In genomic region chr17:31832748-31833147, GRCh38 we compare ENCODE assay signal across 19 cellular contexts. TPM values are rescaled to one million over a fixed set of nuclear protein-coding genes. Genes with fewer than 3 reads are reported as not detected.
DNase-seq lines count a peak whose midpoint lies in the region; ATAC-seq, FAIRE-seq and TF ChIP-seq lines count a peak whose summit lies in the region.
"Had no signal": no experiment of that assay in that cellular context is flagged by ENCODE, and none has a peak within 500 bp of the region (broad histone marks: within the 10 kb centered on the region; RNA-seq: fewer than 3 reads in every experiment).

No MANE protein-coding gene starts in this region.

- no peak for TF ChIP-seq RAD21 in A549 (conservative IDR thresholded peaks at IDR 0.05 in 1 of 2, IDR thresholded peaks at IDR 0.05 in 1 of 2)
- no peak for TF ChIP-seq RAD21 in IMR-90 (IDR thresholded peaks at IDR 0.05; ENCODE audit: low read length)
- no peak for TF ChIP-seq RAD21 in HepG2 (CRISPR knock-in tag; IDR thresholded peaks at IDR 0.05)

- H3K56ac ChIP-seq in IMR-90 (ENCODE audit: extremely low read depth, insufficient read depth, low read length), result no peak overlapping the region

- H3K9me1 ChIP-seq in IMR-90 (ENCODE audit: insufficient read depth, low read length), result no peaks in the 10 kb centered on the region

- dilution Hi-C loops in IMR-90 (cut with HindIII; ENCODE audit: low sequenced_read_pairs, unreplicated experiment), result no loop called here

- no peak for TF ChIP-seq POLR2A in A549 (IDR thresholded peaks at IDR 0.05; ENCODE audit: low read length)
- no peak for TF ChIP-seq POLR2A in IMR-90 (IDR thresholded peaks at IDR 0.05; ENCODE audit: low read depth, low read length)
- TF ChIP-seq POLR2A in HepG2 (IDR thresholded peaks at IDR 0.05; ENCODE audit: insufficient read depth in 1 of 2, low read depth in 2 of 2, low read length in 2 of 2), result no peak

- H4K5ac ChIP-seq in IMR-90 (ENCODE audit: low read depth, low read length), result no peak overlapping the region

- no peak overlapping the region for H2AK5ac ChIP-seq in IMR-90 (ENCODE audit: low read depth, low read length)

- no peak overlapping the region for H3K23ac ChIP-seq in IMR-90 (ENCODE audit: low read depth, low read length)

- BruUV-seq in IMR-90 (replicated peaks; lab: Mats Ljungman, UMichigan) (no TSS peak), HepG2 (replicated peaks; lab: Mats Ljungman, UMichigan) (no TSS peak)

- H3K27ac ChIP-seq in A549 (no peak overlapping the region), IMR-90 (ENCODE audit: insufficient read depth, low read length) (no peak overlapping the region), HepG2 (ENCODE audit: extremely low read length, insufficient read depth, low read length) (no peak overlapping the region)
- H3K27ac ChIP-seq: BLaER1, C4-2B had no signal

- no peak overlapping the region for H2BK15ac ChIP-seq in IMR-90 (ENCODE audit: low read depth, low read length)

- no peak overlapping the region for H2BK5ac ChIP-seq in IMR-90 (ENCODE audit: low read depth, low read length, poor library complexity, severe bottlenecking)

- H3K4me3 ChIP-seq in A549 (no peak overlapping the region), IMR-90 (ENCODE audit: insufficient read depth, low read depth, low read length) (no peak overlapping the region), HepG2 (replicated peaks in 1 of 3; ENCODE audit: insufficient read depth in 1 of 3, low read depth in 2 of 3, low read length in 3 of 3) (no peak overlapping the region)
- H3K4me3 ChIP-seq: BLaER1, HAP-1 had no signal

- FAIRE-seq in A549 (lab: Jason Lieb, UNC) (no peak), HepG2 (lab: Jason Lieb, UNC) (no peak)
- FAIRE-seq: G401.6, GM12892, H54 had no signal

- H3K18ac ChIP-seq in IMR-90 (ENCODE audit: low read depth, low read length), result no peak overlapping the region

- ATAC-seq in A549, result no peak
- no peak for ATAC-seq in IMR-90 (ENCODE audit: low read depth)
- ATAC-seq in HepG2, result no peak
- ATAC-seq: CD8-positive, alpha-beta T cell had no signal

- no peak overlapping the region for H2AK9ac ChIP-seq in IMR-90 (replicated peaks; ENCODE audit: low read depth, low read length, poor library complexity)

- no peak overlapping the region for H4K8ac ChIP-seq in IMR-90 (ENCODE audit: low read depth in 2 of 2, low read length in 2 of 2)

- H3K4me1 ChIP-seq in A549, result no peaks in the 10 kb centered on the region
- H3K4me1 ChIP-seq in IMR-90 (ENCODE audit: control insufficient read depth, insufficient read depth, low read length), result peaks cover 3% of the 10 kb centered on the region; the same call in 1 of the 2 replicates
- H3K4me1 ChIP-seq in HepG2 (ENCODE audit: insufficient read depth, low read length), result peaks cover 8% of the 10 kb centered on the region; the same call in 1 of the 2 replicates
- H3K4me1 ChIP-seq: Caco-2, HAP-1 had no signal

- no peak for TF ChIP-seq CTCF in A549 (IDR thresholded peaks at IDR 0.05)
- TF ChIP-seq CTCF in IMR-90 (conservative IDR thresholded peaks at IDR 0.05; ENCODE audit: low read depth, low read length), result no peak
- no peak for TF ChIP-seq CTCF in HepG2 (CRISPR knock-in tag; IDR thresholded peaks at IDR 0.05)

- H3K9me3 ChIP-seq in A549 (no peaks in the 10 kb centered on the region), IMR-90 (ENCODE audit: control insufficient read depth, insufficient read depth, low read length) (no peaks in the 10 kb centered on the region), HepG2 (ENCODE audit: low read length) (no peaks in the 10 kb centered on the region)
- H3K9me3 ChIP-seq: Caco-2, HAP-1 had no signal

- H3K27me3 ChIP-seq in IMR-90 (ENCODE audit: control insufficient read depth, insufficient read depth, low read length), result no peaks in the 10 kb centered on the region
- 0 out of 5 replicates have a peak, but pooled peaks cover 0 to 2% of the 10 kb centered on the region in 2 experiments for H3K27me3 ChIP-seq in HepG2 (ENCODE audit: control insufficient read depth in 1 of 2, insufficient read depth in 2 of 2, low read length in 2 of 2)
- H3K27me3 ChIP-seq: BLaER1 had no signal

- no peaks in the 10 kb centered on the region for H3K79me1 ChIP-seq in IMR-90 (ENCODE audit: low read depth in 1 of 2, low read length in 2 of 2)

- no peak overlapping the region for H2AFZ ChIP-seq in IMR-90 (replicated peaks; ENCODE audit: low read length, poor library complexity)
- H2AFZ ChIP-seq in HepG2 (ENCODE audit: low read length), result no peak overlapping the region

- H2BK20ac ChIP-seq in IMR-90 (ENCODE audit: low read depth, low read length), result no peak overlapping the region

- H3K4me2 ChIP-seq in A549 (no peak overlapping the region), IMR-90 (ENCODE audit: low read depth, low read length) (no peak overlapping the region), HepG2 (ENCODE audit: low read depth, low read length) (no peak overlapping the region)
- H3K4me2 ChIP-seq: BLaER1 had no signal

- POLR2A ChIA-PET in A549 (lab: Yijun Ruan, JAX), result no interaction called here
- POLR2A ChIA-PET in IMR-90 (lab: Charles Lee; ENCODE audit: unreplicated experiment), result no interaction called here
- POLR2A ChIA-PET in HepG2 (lab: Yijun Ruan, JAX), result no interaction called here

- in situ Hi-C loops in IMR-90 (cut with MboI; ENCODE audit: low sequenced_read_pairs) (no loop called here), HepG2 (cut with HindIII; ENCODE audit: extremely low pct_ligation_motif_present, low pct_unique_long_range_greater_than_20kb) (no loop called here)

- intact Hi-C loops in IMR-90 (cut with micrococcal nuclease) (no loop called here), HepG2 (cut with micrococcal nuclease; ENCODE audit: unreplicated experiment) (no loop called here)

- no peak overlapping the region for H4K91ac ChIP-seq in IMR-90 (ENCODE audit: insufficient read depth, low read depth, low read length)

- no peak overlapping the region for H3K4ac ChIP-seq in IMR-90 (ENCODE audit: low read depth, low read length)

- H3K14ac ChIP-seq in IMR-90 (replicated peaks; ENCODE audit: low read depth, low read length), result no peak overlapping the region

- CTCF ChIA-PET in A549 (lab: Yijun Ruan, JAX), result interaction anchor here (2.7 to 6.6 kb wide), 3 partner anchors 10 to 396 kb away, joined by 8 to 83 read pairs (median 21); no protein-coding TSS in a partner anchor
- CTCF ChIA-PET in IMR-90 (lab: Yijun Ruan, JAX), result no interaction called here
- CTCF ChIA-PET in HepG2 (lab: Yijun Ruan, JAX; ENCODE audit: low intra/inter-chr PET ratio, low total read pairs), result no interaction called here

- H3K9ac ChIP-seq in IMR-90 (ENCODE audit: low read depth, low read length) (no peak overlapping the region), HepG2 (ENCODE audit: insufficient read depth, low read depth, low read length) (no peak overlapping the region)
- H3K9ac ChIP-seq: BLaER1 had no signal

- H4K20me1 ChIP-seq in IMR-90 (ENCODE audit: insufficient read depth, low read length), result no peaks in the 10 kb centered on the region
- H4K20me1 ChIP-seq in HepG2 (ENCODE audit: insufficient read depth, low read length), result no peaks in the 10 kb centered on the region
- H4K20me1 ChIP-seq: BLaER1 had no signal

- no peaks in the 10 kb centered on the region for H3K79me2 ChIP-seq in HepG2 (ENCODE audit: insufficient read depth, low read length)

- DNase-seq in A549 (ENCODE audit: low read depth in 1 of 2, low spot score in 1 of 2) (no peak), IMR-90 (no peak), HepG2 (ENCODE audit: low spot score) (no peak), NCI-H82 (lab: John Stamatoyannopoulos, UW) (no peak), NCI-H146 (lab: John Stamatoyannopoulos, UW) (no peak), pons (ENCODE audit: low spot score) (no peak)
- DNase-seq: Caco-2; CD4-positive, CD25-positive, alpha-beta regulatory T cell; CD8-positive, alpha-beta T cell; DMS153; DND-41; GOT3; HFFc6 had no signal

- TF ChIP-seq EP300 in A549 (IDR thresholded peaks at IDR 0.05) (no peak), HepG2 (IDR thresholded peaks at IDR 0.05; ENCODE audit: low read depth in 2 of 2, low read length in 2 of 2) (no peak), HepG2 (CRISPR knock-in tag; IDR thresholded peaks at IDR 0.05; ENCODE audit: borderline replicate concordance) (no peak)

- H3K36me3 ChIP-seq in IMR-90 (ENCODE audit: control insufficient read depth, insufficient read depth, low read length) (no peaks in the 10 kb centered on the region), HepG2 (replicated peaks in 1 of 2; ENCODE audit: control insufficient read depth in 1 of 2, insufficient read depth in 2 of 2, low read length in 2 of 2) (no peaks in the 10 kb centered on the region)
- H3K36me3 ChIP-seq: BLaER1, HAP-1 had no signal

- WGBS in A549 (ENCODE audit: missing lambda C conversion rate), result 64% methylated on average over 9 of the region's 9 CpGs
- WGBS in IMR-90 (ENCODE audit: extremely low coverage in 2 of 2, insufficient read length in 1 of 2), 2 experiments, result 92% methylated on average over 6 of the region's 9 CpGs; no CpG with 5 or more reads in 1 of the 2 experiments
- WGBS in HepG2 (ENCODE audit: low lambda C conversion rate), result 70% methylated on average over 9 of the region's 9 CpGs

- H2BK120ac ChIP-seq in IMR-90 (ENCODE audit: low read depth, low read length), result no peak overlapping the region

RNA-seq across cellular contexts. Expression of gene COPRS, which starts 26.3 kb away (rescaled TPM):
- polyA plus RNA-seq in A549 (2011; rRNA removed) (72.7 and 80.5 TPM in 2 replicates), A549 (2017; fragmentation: RNase III; extraction: RNeasy Plus Mini Kit Qiagen cat#74134 plus additional on column Dnase treatment) (88.4 to 98.3 TPM (median 96.9 TPM) in 3 replicates), IMR-90 (2012; rRNA removed) (95.3 and 115 TPM in 2 replicates), HepG2 (2011; rRNA removed) (19.5 and 22.7 TPM in 2 replicates)
- 95.5 and 97.0 TPM in 2 replicates for polyA plus RNA-seq in A549 (2012; cell fraction: cytosol; rRNA removed)
- 32.6 and 50.6 TPM in 2 replicates for polyA plus RNA-seq in A549 (2012; cell fraction: nucleus; rRNA removed)
- 36.1 and 44.1 TPM in 2 replicates for polyA minus RNA-seq in A549 (2011; rRNA and poly(A)+ RNA removed)
- total RNA-seq in IMR-90 (2012; rRNA removed) (123 and 141 TPM in 2 replicates), HepG2 (2016; rRNA removed; fragmentation: Illumina TruSeq; extraction: Trizol) (93.8 and 98.3 TPM in 2 replicates)
- polyA plus RNA-seq in IMR-90 (2012; cell fraction: cytosol; rRNA removed), result 87.6 and 167 TPM in 2 replicates
- 24.9 and 50.0 TPM in 2 replicates for polyA plus RNA-seq in IMR-90 (2012; cell fraction: nucleus; rRNA removed; ENCODE audit: low replicate concordance)
- total RNA-seq in HepG2 (2016; cell fraction: cytosol; rRNA removed; fragmentation: Illumina TruSeq; extraction: Trizol; ENCODE audit: low read depth), result 118 and 126 TPM in 2 replicates
- total RNA-seq in HepG2 (2016; cell fraction: insoluble cytoplasmic fraction; rRNA removed; fragmentation: Illumina TruSeq; extraction: Trizol), result 95.1 and 104 TPM in 2 replicates
- total RNA-seq in HepG2 (2016; cell fraction: membrane; rRNA removed; fragmentation: Illumina TruSeq; extraction: Trizol), result 137 and 150 TPM in 2 replicates
- total RNA-seq in HepG2 (2016; cell fraction: nucleus; rRNA removed; fragmentation: Illumina TruSeq; extraction: Trizol), result 31.9 and 32.6 TPM in 2 replicates
- 26.8 and 28.8 TPM in 2 replicates for polyA plus RNA-seq in HepG2 (2011; cell fraction: cytosol; rRNA removed)
- 7.9 and 9.7 TPM in 2 replicates for polyA plus RNA-seq in HepG2 (2011; cell fraction: nucleus; rRNA removed)
- polyA plus RNA-seq in HepG2 (2012), result 30.5 and 39.3 TPM in 2 replicates
- polyA plus RNA-seq in HepG2 (2016; cell fraction: cytosol; fragmentation: Illumina TruSeq; extraction: Trizol; ENCODE audit: low read depth), result 114 and 127 TPM in 2 replicates
- polyA plus RNA-seq in HepG2 (2016; cell fraction: insoluble cytoplasmic fraction; fragmentation: Illumina TruSeq; extraction: Trizol; ENCODE audit: low read depth), result 98.1 and 98.9 TPM in 2 replicates
- polyA plus RNA-seq in HepG2 (2016; cell fraction: membrane; fragmentation: Illumina TruSeq; extraction: Trizol; ENCODE audit: low read depth), result 120 and 125 TPM in 2 replicates
- 56.8 and 64.5 TPM in 2 replicates for polyA plus RNA-seq in HepG2 (2016; cell fraction: nucleus; fragmentation: Illumina TruSeq; extraction: Trizol; ENCODE audit: insufficient read depth, low read depth)
- polyA minus RNA-seq in HepG2 (2011; rRNA and poly(A)+ RNA removed; ENCODE audit: low replicate concordance), result 14.1 and 34.1 TPM in 2 replicates
- polyA minus RNA-seq in HepG2 (2011; cell fraction: cytosol; rRNA and poly(A)+ RNA removed), result 10.8 and 11.9 TPM in 2 replicates
- 4.9 and 5.5 TPM in 2 replicates for polyA minus RNA-seq in HepG2 (2011; cell fraction: nucleus; rRNA and poly(A)+ RNA removed)

Comparison
In these comparisons a context has a peak if more than half of its experiments do, and no peak if none do; other contexts are left out.
1. Of the 38 proteins assayed by ChIP-seq in both HepG2 and A549: peak only in HepG2: none; only in A549: none; in both: MAFK; in neither: 37.